1 cellular context compared by ENCODE assay signal in genomic region chr2:8675543-8675942, GRCh38.
TF ChIP-seq lines count a peak whose summit lies in the region.

No MANE protein-coding gene starts in this region.

TF ChIP-seq in liver, 16 proteins besides CTCF, POLR2A, EP300 and RAD21 (continued from another document):
- TF ChIP-seq JUND (IDR thresholded peaks at IDR 0.05) = peak; percentile 15 to 66
